15 cellular contexts compared by ENCODE assay signal in the genomic region with DNA sequence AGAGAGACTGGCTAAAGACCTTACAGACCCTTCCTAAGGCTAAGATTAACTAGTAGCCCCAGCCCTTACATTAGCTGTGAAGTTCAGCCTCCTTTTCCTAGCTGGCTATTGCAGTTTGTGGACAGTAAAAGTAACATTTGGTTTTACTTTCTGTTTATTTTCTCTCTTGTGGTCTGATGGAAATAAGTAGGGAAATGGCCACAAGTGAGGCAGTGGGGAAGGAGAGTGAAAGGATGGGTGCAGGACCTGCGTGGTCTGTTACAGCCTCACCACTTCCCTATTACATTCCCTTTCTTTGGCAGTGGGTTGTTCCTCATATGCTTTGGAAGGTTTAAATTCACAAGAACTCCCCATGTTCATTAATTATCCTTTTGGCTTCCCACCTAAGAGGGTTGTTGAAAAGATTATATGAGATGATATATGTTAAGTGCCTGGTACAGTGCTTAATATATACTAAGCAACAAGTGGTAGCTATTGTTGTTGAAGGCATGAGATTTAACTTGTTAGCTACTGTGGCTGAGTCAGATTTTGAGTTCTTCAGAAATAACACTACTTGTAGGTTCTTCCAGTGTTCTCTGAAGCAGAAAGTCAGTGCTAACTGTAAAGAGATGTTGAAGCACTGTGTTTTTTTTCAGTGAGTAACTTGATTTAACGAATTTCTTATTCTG.
DNase-seq lines count a peak whose midpoint lies in the region; ATAC-seq and TF ChIP-seq lines count a peak whose summit lies in the region.
"Had no signal": no experiment of that assay in that cellular context is flagged by ENCODE, and none has a peak within 500 bp of the region (broad histone marks: within the 10 kb centered on the region; RNA-seq: fewer than 3 reads in every experiment).

No MANE protein-coding gene starts in this region.

- no peak for TF ChIP-seq POLR2A in breast epithelium (IDR thresholded peaks at IDR 0.05)

- TF ChIP-seq CTCF in left ventricle myocardium inferior (IDR thresholded peaks at IDR 0.05; ENCODE audit: borderline replicate concordance) (no peak), breast epithelium (IDR thresholded peaks at IDR 0.05) (no peak)

- ATAC-seq in Right ventricle myocardium superior (ENCODE audit: poor library complexity) (peak; percentile 52), HG02973 (IDR thresholded peaks at IDR 0.05; ENCODE audit: unreplicated experiment) (peak; percentile 64)
- ATAC-seq: activated CD4-positive, CD25-positive, alpha-beta regulatory T cell treated with anti-CD3 and anti-CD28 coated beads, Interleukin-2, amount 50 U/mL, for 24 hours; psoas muscle had no signal

- H3K27me3 Mint-ChIP-seq in T-helper 2 cell treated with Interferon-gamma antibody and Interleukin-4, amounts not matched to agents 5 μg/mL and 100 μg/mL, for 36 hours (ENCODE audit: low read depth): no peaks in the 10 kb centered on the region
- H3K27me3 Mint-ChIP-seq: activated naive CD4-positive, alpha-beta T cell treated with anti-CD3 and anti-CD28 coated beads, Interleukin-2, amount 10 ng/mL, durations not matched to agents 7 days and 5 days had no signal

- intact Hi-C loops in Right ventricle myocardium superior (cut with DNase I) (no loop called here), left ventricle myocardium inferior (cut with micrococcal nuclease) (no loop called here), breast epithelium (cut with DNase I; ENCODE audit: low total_unique reads) (loop anchor here (10.0 kb wide), 1 partner anchor 200 kb away; no protein-coding TSS in a partner anchor)

- no peaks in the 10 kb centered on the region for H3K9me3 Mint-ChIP-seq in T-helper 2 cell treated with Interferon-gamma antibody and Interleukin-4, amounts not matched to agents 5 μg/mL and 100 μg/mL, for 36 hours
- H3K9me3 Mint-ChIP-seq: activated naive CD4-positive, alpha-beta T cell treated with anti-CD3 and anti-CD28 coated beads, Interleukin-2, amount 10 ng/mL, durations not matched to agents 7 days and 5 days had no signal

- H3K4me3 ChIP-seq in left ventricle myocardium inferior: no peak overlapping the region
- H3K4me3 ChIP-seq in breast epithelium: no peak overlapping the region
- H3K4me3 ChIP-seq: psoas muscle, tibial nerve had no signal

- H3K27me3 ChIP-seq in left ventricle myocardium inferior (ENCODE audit: low read depth) (no peaks in the 10 kb centered on the region), breast epithelium (no peaks in the 10 kb centered on the region)
- H3K27me3 ChIP-seq: tibial nerve had no signal

- H3K9me3 ChIP-seq in left ventricle myocardium inferior (replicated peaks): no peaks in the 10 kb centered on the region
- no peaks in the 10 kb centered on the region for H3K9me3 ChIP-seq in breast epithelium
- H3K9me3 ChIP-seq: psoas muscle, tibial nerve had no signal

- peaks cover 50% of the 10 kb centered on the region for H3K36me3 ChIP-seq in left ventricle myocardium inferior
- H3K36me3 ChIP-seq in breast epithelium: no peaks in the 10 kb centered on the region

- H3K27ac ChIP-seq in left ventricle myocardium inferior (replicated peaks) (no peak overlapping the region), breast epithelium (no peak overlapping the region), substantia nigra (ENCODE audit: low read depth, low read length, poor library complexity, severe bottlenecking) (no peak overlapping the region)
- H3K27ac ChIP-seq: KMS-11, psoas muscle, tibial nerve had no signal

- H3K4me3 Mint-ChIP-seq in T-helper 2 cell treated with Interferon-gamma antibody and Interleukin-4, amounts not matched to agents 5 μg/mL and 100 μg/mL, for 36 hours: peak overlapping the region; percentile 8
- H3K4me3 Mint-ChIP-seq: activated naive CD4-positive, alpha-beta T cell treated with anti-CD3 and anti-CD28 coated beads, Interleukin-2, amount 10 ng/mL, durations not matched to agents 7 days and 5 days had no signal

- DNase-seq in Right ventricle myocardium superior (no peak), left ventricle myocardium inferior (no peak), globus pallidus (ENCODE audit: low spot score) (no peak), middle frontal gyrus (ENCODE audit: extremely low spot score, low spot score) (no peak), breast epithelium (ENCODE audit: low spot score in 2 of 2) (no peak), substantia nigra (lab: John Stamatoyannopoulos, UW) (no peak)
- DNase-seq in T-helper 2 cell treated with Interferon-gamma antibody and Interleukin-4, amounts not matched to agents 5 μg/mL and 100 μg/mL, for 36 hours (ENCODE audit: low spot score): no peak
- DNase-seq: activated naive CD4-positive, alpha-beta T cell treated with anti-CD3 and anti-CD28 coated beads, Interleukin-2, amount 10 ng/mL, durations not matched to agents 7 days and 5 days; glutamatergic neuron; NCI-H226; psoas muscle had no signal

- no peak overlapping the region for H3K27ac Mint-ChIP-seq in T-helper 2 cell treated with Interferon-gamma antibody and Interleukin-4, amounts not matched to agents 5 μg/mL and 100 μg/mL, for 36 hours
- H3K27ac Mint-ChIP-seq: activated naive CD4-positive, alpha-beta T cell treated with anti-CD3 and anti-CD28 coated beads, Interleukin-2, amount 10 ng/mL, durations not matched to agents 7 days and 5 days had no signal

- no peaks in the 10 kb centered on the region for H3K36me3 Mint-ChIP-seq in T-helper 2 cell treated with Interferon-gamma antibody and Interleukin-4, amounts not matched to agents 5 μg/mL and 100 μg/mL, for 36 hours (ENCODE audit: low read depth)
- H3K36me3 Mint-ChIP-seq: activated naive CD4-positive, alpha-beta T cell treated with anti-CD3 and anti-CD28 coated beads, Interleukin-2, amount 10 ng/mL, durations not matched to agents 7 days and 5 days had no signal

- H3K4me1 ChIP-seq in left ventricle myocardium inferior: peaks cover 10% of the 10 kb centered on the region
- H3K4me1 ChIP-seq in breast epithelium: no peaks in the 10 kb centered on the region
- H3K4me1 ChIP-seq: tibial nerve had no signal

- peaks cover 33% of the 10 kb centered on the region for H3K4me1 Mint-ChIP-seq in T-helper 2 cell treated with Interferon-gamma antibody and Interleukin-4, amounts not matched to agents 5 μg/mL and 100 μg/mL, for 36 hours (ENCODE audit: low read depth)
